Comparison of ENCODE assay signal across 16 cellular contexts in genomic region chr16:89418352-89418751, GRCh38.
"Had no signal": no experiment of that assay in that cellular context is flagged by ENCODE, and none has a peak within 500 bp of the region (broad histone marks: within the 10 kb centered on the region; RNA-seq: fewer than 3 reads in every experiment).

No MANE protein-coding gene starts in this region.

- ATAC-seq: activated T-cell treated with anti-CD3 and anti-CD28 coated beads, Interleukin-2, amount 50 U/mL, for 72 hours; body of pancreas; pancreas; stimulated activated effector memory CD8-positive, alpha-beta T cell treated with anti-CD3 and anti-CD28 coated beads, Interleukin-12 subunit alpha, Interleukin-12 subunit beta, amount 100 ng/mL, for 72 hours had no signal

- H3K9me3 Mint-ChIP-seq: activated T-cell treated with anti-CD3 and anti-CD28 coated beads, Interleukin-2, amount 50 U/mL, for 72 hours; stimulated activated effector memory CD8-positive, alpha-beta T cell treated with anti-CD3 and anti-CD28 coated beads, Interleukin-12 subunit alpha, Interleukin-12 subunit beta, amount 100 ng/mL, for 72 hours had no signal

- DNase-seq: activated CD4-positive, alpha-beta T cell treated with anti-CD3 and anti-CD28 coated beads, Interleukin-2, amount 50 U/mL, for 1 hour; activated naive CD4-positive, alpha-beta T cell treated with Interleukin-2 at 50 U/mL for 16 hours; activated T-cell treated with anti-CD3 and anti-CD28 coated beads, Interleukin-2, amount 50 U/mL, for 72 hours; amniotic stem cell; body of pancreas; central memory CD4-positive, alpha-beta T cell; cortex of kidney; effector CD8-positive, alpha-beta T cell; left ventricle myocardium inferior; mesenchymal stem cell; pancreas; substantia nigra; T-helper 1 cell; upper lobe of left lung; WERI-Rb-1 had no signal

- H3K4me3 Mint-ChIP-seq: activated T-cell treated with anti-CD3 and anti-CD28 coated beads, Interleukin-2, amount 50 U/mL, for 72 hours; stimulated activated effector memory CD8-positive, alpha-beta T cell treated with anti-CD3 and anti-CD28 coated beads, Interleukin-12 subunit alpha, Interleukin-12 subunit beta, amount 100 ng/mL, for 72 hours had no signal

- H3K27ac Mint-ChIP-seq: activated T-cell treated with anti-CD3 and anti-CD28 coated beads, Interleukin-2, amount 50 U/mL, for 72 hours had no signal
